Comparison of ENCODE assay signal across 15 cellular contexts in the genomic region with DNA sequence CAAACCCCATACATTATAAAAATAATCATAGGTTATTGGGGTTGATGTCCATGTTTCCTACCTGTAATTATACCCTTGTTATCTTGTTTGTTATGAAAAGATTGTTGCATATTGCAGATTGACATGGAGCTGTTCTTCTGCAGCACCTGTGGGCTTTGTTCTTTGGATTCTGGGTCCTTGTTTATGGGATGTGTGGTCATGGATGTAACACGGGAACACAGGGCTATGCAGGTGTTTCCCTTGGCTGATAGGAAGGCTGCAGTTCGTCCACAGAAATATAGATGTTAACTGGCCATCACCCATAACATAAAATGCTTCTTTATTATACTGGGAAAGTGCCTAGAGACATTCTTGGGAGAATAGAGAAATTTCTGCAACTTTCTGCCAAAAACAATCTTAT.
DNase-seq lines count a peak whose midpoint lies in the region; ATAC-seq, FAIRE-seq and TF ChIP-seq lines count a peak whose summit lies in the region.
"Had no signal": no experiment of that assay in that cellular context is flagged by ENCODE, and none has a peak within 500 bp of the region (broad histone marks: within the 10 kb centered on the region; RNA-seq: fewer than 3 reads in every experiment).

No MANE protein-coding gene starts in this region.

- no peak for ATAC-seq in heart left ventricle
- no peak for ATAC-seq in heart right ventricle

- H3K9ac ChIP-seq in endothelial cell of umbilical vein (replicated peaks; ENCODE audit: extremely low read depth, insufficient read depth, low read length) (no peak overlapping the region), kidney (ENCODE audit: low read length in 2 of 2) (no peak overlapping the region)
- H3K9ac ChIP-seq: BLaER1 treated with 17β-estradiol and CSF1 and Interleukin-3, amounts not matched to agents 10 nM and 100 nM had no signal

- H3K9me3 Mint-ChIP-seq in brain, result peaks cover 0 to 10% (median 4%) of the 10 kb centered on the region in 5 experiments

- H3K4me3 Mint-ChIP-seq in brain, result no peak overlapping the region
- H3K4me3 Mint-ChIP-seq: CD4-positive, CD25-positive, alpha-beta regulatory T cell had no signal

- POLR2A ChIA-PET in endothelial cell of umbilical vein (lab: Charles Lee), result no interaction called here

- TF ChIP-seq CTCF in heart left ventricle (IDR thresholded peaks at IDR 0.05) (no peak), heart right ventricle (IDR thresholded peaks at IDR 0.05) (no peak), brain (conservative IDR thresholded peaks at IDR 0.05) (no peak), endothelial cell of umbilical vein (IDR thresholded peaks at IDR 0.05; ENCODE audit: extremely low read depth in 1 of 2, insufficient read depth in 1 of 2, low read depth in 1 of 2, low read length in 2 of 2) (no peak), kidney (IDR thresholded peaks at IDR 0.05; ENCODE audit: borderline replicate concordance, extremely low read depth, insufficient read depth) (no peak)

- peaks cover 2% of the 10 kb centered on the region for H4K20me1 ChIP-seq in endothelial cell of umbilical vein (replicated peaks; ENCODE audit: control insufficient read depth, extremely low read depth, insufficient read depth, low read length)
- H4K20me1 ChIP-seq: BLaER1 treated with 17β-estradiol and CSF1 and Interleukin-3, amounts not matched to agents 10 nM and 100 nM had no signal

- peaks cover 0 to 6% (median 0%) of the 10 kb centered on the region in 9 donors for H3K36me3 ChIP-seq in heart left ventricle
- H3K36me3 ChIP-seq in heart right ventricle, result peaks cover 0 to 23% (median 0%) of the 10 kb centered on the region in 9 donors
- H3K36me3 ChIP-seq in endothelial cell of umbilical vein (ENCODE audit: control insufficient read depth in 2 of 2, extremely low read depth in 1 of 2, insufficient read depth in 2 of 2, low read length in 2 of 2), result no peaks in the 10 kb centered on the region
- no peaks in the 10 kb centered on the region for H3K36me3 ChIP-seq in kidney (ENCODE audit: control insufficient read depth in 1 of 2, insufficient read depth in 2 of 2, low read length in 2 of 2)
- H3K36me3 ChIP-seq: BLaER1 treated with 17β-estradiol and CSF1 and Interleukin-3, amounts not matched to agents 10 nM and 100 nM; HAP-1 had no signal

- H3K27me3 Mint-ChIP-seq in brain, result no peaks in the 10 kb centered on the region
- H3K27me3 Mint-ChIP-seq: CD4-positive, CD25-positive, alpha-beta regulatory T cell had no signal

- CTCF ChIA-PET in endothelial cell of umbilical vein (lab: Charles Lee), result interaction anchor here (1.0 to 1.5 kb wide), 2 partner anchors 17 to 78 kb away, joined by 3 read pairs; a partner anchor contains a TSS

- peaks cover 57% of the 10 kb centered on the region for H3K4me1 Mint-ChIP-seq in brain
- H3K4me1 Mint-ChIP-seq: CD4-positive, CD25-positive, alpha-beta regulatory T cell had no signal

- intact Hi-C loops in heart left ventricle (cut with DNase I) (no loop called here), heart right ventricle (cut with DNase I) (no loop called here), endothelial cell of umbilical vein (cut with micrococcal nuclease) (loop anchor here (10.0 kb wide), 1 partner anchor 417 kb away; no protein-coding TSS in a partner anchor), kidney (cut with DNase I) (no loop called here)

- H3K4me1 ChIP-seq in heart left ventricle (peaks cover 0 to 59% (median 42%) of the 10 kb centered on the region in 12 donors), heart right ventricle (peaks cover 0 to 58% (median 37%) of the 10 kb centered on the region in 9 donors), endothelial cell of umbilical vein (ENCODE audit: control insufficient read depth, extremely low read depth, insufficient read depth, low read length) (peaks cover 22% of the 10 kb centered on the region), kidney (ENCODE audit: control insufficient read depth in 1 of 2, insufficient read depth in 1 of 2, low read depth in 1 of 2, low read length in 2 of 2) (no peaks in the 10 kb centered on the region)
- H3K4me1 ChIP-seq: BLaER1 treated with 17β-estradiol and CSF1 and Interleukin-3, amounts not matched to agents 10 nM and 100 nM; HAP-1 had no signal

- no peak overlapping the region for H3K4me3 ChIP-seq in heart left ventricle
- no peak overlapping the region for H3K4me3 ChIP-seq in heart right ventricle
- H3K4me3 ChIP-seq in endothelial cell of umbilical vein (replicated peaks in 1 of 3; ENCODE audit: insufficient read depth in 1 of 3, low read depth in 1 of 3, low read length in 3 of 3), result no peak overlapping the region
- no peak overlapping the region for H3K4me3 ChIP-seq in kidney (ENCODE audit: low read length in 2 of 2)
- H3K4me3 ChIP-seq: BLaER1 treated with 17β-estradiol and CSF1 and Interleukin-3, amounts not matched to agents 10 nM and 100 nM; HAP-1 had no signal

- FAIRE-seq in endothelial cell of umbilical vein (lab: Jason Lieb, UNC) (no peak), kidney (lab: Jason Lieb, UNC) (no peak)
- FAIRE-seq: GM19239 had no signal

- no peak overlapping the region for H3K4me2 ChIP-seq in endothelial cell of umbilical vein (ENCODE audit: insufficient read depth, low read length)
- H3K4me2 ChIP-seq: BLaER1 treated with 17β-estradiol and CSF1 and Interleukin-3, amounts not matched to agents 10 nM and 100 nM had no signal

- TF ChIP-seq POLR2A in heart left ventricle (IDR thresholded peaks at IDR 0.05), result no peak
- no peak for TF ChIP-seq POLR2A in endothelial cell of umbilical vein (IDR thresholded peaks at IDR 0.05; ENCODE audit: low read depth, low read length)

- no TSS peak for BruUV-seq in endothelial cell of umbilical vein (replicated peaks; lab: Mats Ljungman, UMichigan)

- dilution Hi-C loops in endothelial cell of umbilical vein (cut with MboI; ENCODE audit: extremely low pct_ligation_motif_present, low sequenced_read_pairs), result no loop called here

- H3K9me3 ChIP-seq in heart left ventricle (no peaks in the 10 kb centered on the region), heart right ventricle (no peaks in the 10 kb centered on the region), endothelial cell of umbilical vein (replicated peaks; ENCODE audit: control insufficient read depth, insufficient read depth, low read length) (no peaks in the 10 kb centered on the region), kidney (ENCODE audit: control insufficient read depth in 1 of 2, low read length in 2 of 2) (no peaks in the 10 kb centered on the region)
- H3K9me3 ChIP-seq: HAP-1 had no signal

- peaks cover 12% of the 10 kb centered on the region for H3K79me2 ChIP-seq in endothelial cell of umbilical vein (ENCODE audit: control insufficient read depth, insufficient read depth, low read length)

- no peak overlapping the region for H2AFZ ChIP-seq in endothelial cell of umbilical vein (ENCODE audit: low read depth, low read length)

- H3K27ac ChIP-seq in heart left ventricle, result peak overlapping the region in 8 of 12 donors; percentile 8 to 78 (median 70)
- peak overlapping the region in 5 of 10 donors; percentile 50 to 73 (median 69) for H3K27ac ChIP-seq in heart right ventricle
- H3K27ac ChIP-seq in endothelial cell of umbilical vein (ENCODE audit: insufficient read depth, low read depth, low read length), result no peak overlapping the region
- no peak overlapping the region for H3K27ac ChIP-seq in kidney (ENCODE audit: low read depth in 2 of 2, low read length in 2 of 2)
- H3K27ac ChIP-seq: BLaER1 treated with 17β-estradiol and CSF1 and Interleukin-3, amounts not matched to agents 10 nM and 100 nM had no signal

- H3K27me3 ChIP-seq in heart left ventricle, result no peaks in the 10 kb centered on the region
- H3K27me3 ChIP-seq in heart right ventricle, result no peaks in the 10 kb centered on the region
- H3K27me3 ChIP-seq in endothelial cell of umbilical vein (ENCODE audit: control insufficient read depth in 2 of 2, insufficient read depth in 2 of 2, low read length in 2 of 2), result no peaks in the 10 kb centered on the region
- H3K27me3 ChIP-seq: BLaER1 treated with 17β-estradiol and CSF1 and Interleukin-3, amounts not matched to agents 10 nM and 100 nM had no signal

- peaks cover 28% of the 10 kb centered on the region for H3K36me3 Mint-ChIP-seq in brain
- H3K36me3 Mint-ChIP-seq: CD4-positive, CD25-positive, alpha-beta regulatory T cell had no signal

- 21 to 48% (median 43%) methylated on average over 2 of the region's 2 CpGs for WGBS in heart left ventricle, 4 donors
- WGBS in heart right ventricle, 2 donors, result 35 to 37% methylated on average over 2 of the region's 2 CpGs

- H3K9me1 ChIP-seq in endothelial cell of umbilical vein (replicated peaks; ENCODE audit: control insufficient read depth, extremely low read depth, insufficient read depth, low read length), result no peaks in the 10 kb centered on the region

- peak overlapping the region in 3 of 5 experiments; percentile 8 to 76 (median 72) for H3K27ac Mint-ChIP-seq in brain
- H3K27ac Mint-ChIP-seq: CD4-positive, CD25-positive, alpha-beta regulatory T cell had no signal

- DNase-seq in heart left ventricle (no peak), heart right ventricle (no peak), endothelial cell of umbilical vein (ENCODE audit: low read depth, low spot score) (peak; percentile 53), NCI-H1694 (lab: John Stamatoyannopoulos, UW) (no peak), kidney (no peak)
- DNase-seq in stimulated activated CD4-positive, alpha-beta T cell treated with anti-CD3 and anti-CD28 coated beads, Interleukin-2, amount 100 ng/mL, for 48 hours, result no peak
- DNase-seq: ACHN; CD4-positive, CD25-positive, alpha-beta regulatory T cell; DMS53; GF-D8; GOT3 had no signal

TF ChIP-seq in endothelial cell of umbilical vein, 7 proteins besides CTCF, POLR2A, EP300 and RAD21:
- TF ChIP-seq, protein P1, sequence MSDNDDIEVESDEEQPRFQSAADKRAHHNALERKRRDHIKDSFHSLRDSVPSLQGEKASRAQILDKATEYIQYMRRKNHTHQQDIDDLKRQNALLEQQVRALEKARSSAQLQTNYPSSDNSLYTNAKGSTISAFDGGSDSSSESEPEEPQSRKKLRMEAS (IDR thresholded peaks at IDR 0.05; ENCODE audit: insufficient read depth, insufficient read length), result no peak
- no peak for TF ChIP-seq EZH2 (IDR thresholded peaks at IDR 0.05; ENCODE audit: borderline replicate concordance, low read depth, low read length, severe bottlenecking)
- TF ChIP-seq POLR2AphosphoS5 (IDR thresholded peaks at IDR 0.05; ENCODE audit: insufficient read depth, low read depth, low read length), result no peak
- TF ChIP-seq JUN (IDR thresholded peaks at IDR 0.05; ENCODE audit: borderline replicate concordance, insufficient read depth, insufficient read length, low read depth), result no peak
- TF ChIP-seq FOS (IDR thresholded peaks at IDR 0.05; ENCODE audit: borderline replicate concordance, insufficient read depth, low read length), result no peak
- no peak for TF ChIP-seq GATA2 (IDR thresholded peaks at IDR 0.05; ENCODE audit: insufficient read depth, insufficient read length, low read depth, low read length)
- TF ChIP-seq MYC (IDR thresholded peaks at IDR 0.05; ENCODE audit: low read depth, low read length), result no peak

Comparison
In these comparisons a context has a peak if more than half of its experiments do, and no peak if none do; other contexts are left out.
1. H3K27ac ChIP-seq: peak in heart left ventricle (8 of 12); none in endothelial cell of umbilical vein (single experiment) and kidney (0 of 2).